In genomic region chr20:36808317-36809257, GRCh38 we compare ENCODE assay signal across 8 cellular contexts. TPM values are rescaled to one million over a fixed set of nuclear protein-coding genes. Genes with fewer than 3 reads are reported as not detected.
A peak's percentile ranks its signal among the peaks of the same experiment; 100 is the strongest.
DNase-seq lines count a peak whose midpoint lies in the region; ATAC-seq, FAIRE-seq and TF ChIP-seq lines count a peak whose summit lies in the region.

No MANE protein-coding gene starts in this region.

- intact Hi-C loops in aorta (cut with DNase I), result no loop called here

- no peaks in the 10 kb centered on the region for H3K4me1 ChIP-seq in aorta (ENCODE audit: control insufficient read depth in 1 of 2, insufficient read depth in 2 of 2, low read length in 2 of 2)

- no peaks in the 10 kb centered on the region for H3K27me3 Mint-ChIP-seq in progenitor cell of endocrine pancreas

- ATAC-seq in aorta (ENCODE audit: low FRiP score), result peak; percentile 55

- H3K27ac ChIP-seq in aorta (ENCODE audit: low read depth in 1 of 2, low read length in 2 of 2), result no peak overlapping the region

- H3K36me3 Mint-ChIP-seq in progenitor cell of endocrine pancreas (ENCODE audit: insufficient read depth), result peaks cover 9% of the 10 kb centered on the region

- H3K4me3 ChIP-seq in fibroblast of villous mesenchyme (ENCODE audit: low read depth, low read length) (no peak overlapping the region), aorta (ENCODE audit: low read length in 2 of 2) (no peak overlapping the region)

- no peaks in the 10 kb centered on the region for H3K27me3 ChIP-seq in aorta (ENCODE audit: control insufficient read depth in 1 of 2, insufficient read depth in 2 of 2, low read length in 1 of 2)

- no peak overlapping the region for H3K27ac Mint-ChIP-seq in progenitor cell of endocrine pancreas

- TF ChIP-seq CTCF in fibroblast of villous mesenchyme (IDR thresholded peaks at IDR 0.05; ENCODE audit: insufficient read depth, low read depth, low read length), result peak; percentile 75
- peak; percentile 63 for TF ChIP-seq CTCF in progenitor cell of endocrine pancreas (IDR thresholded peaks at IDR 0.05; ENCODE audit: unreplicated experiment)

- no peaks in the 10 kb centered on the region for H3K9me3 Mint-ChIP-seq in progenitor cell of endocrine pancreas (ENCODE audit: low read depth)

- peaks cover 5 to 10% of the 10 kb centered on the region in 2 donors for H3K36me3 ChIP-seq in aorta (ENCODE audit: control insufficient read depth in 1 of 2, insufficient read depth in 2 of 2, low read length in 1 of 2)

- H3K9me3 ChIP-seq in aorta (ENCODE audit: control insufficient read depth, low read length), result no peaks in the 10 kb centered on the region

- no peak overlapping the region for H3K4me3 Mint-ChIP-seq in progenitor cell of endocrine pancreas (ENCODE audit: low read depth)

- peak; percentile 90 for FAIRE-seq in RCC 7860 (lab: Jason Lieb, UNC)

- no peaks in the 10 kb centered on the region for H3K4me1 Mint-ChIP-seq in progenitor cell of endocrine pancreas (ENCODE audit: low read depth)

- DNase-seq in NCI-H82 (lab: John Stamatoyannopoulos, UW) (peak; percentile 75), NCI-H82 treated with DMSO at 0.1 percent for 48 hours (lab: John Stamatoyannopoulos, UW; ENCODE audit: unreplicated experiment) (no peak), RCC 7860 (ENCODE audit: low spot score) (peak; percentile 98), activated T-helper 1 cell treated with Interleukin-2 at 50 U/mL for 16 hours (ENCODE audit: low read depth) (peak; percentile 47), fibroblast of villous mesenchyme (ENCODE audit: low read depth) (peak; percentile 85), progenitor cell of endocrine pancreas (ENCODE audit: low spot score, unreplicated experiment) (no peak), aorta (peak; percentile 81 to 91), NCI-H2107 (lab: John Stamatoyannopoulos, UW) (no peak)

- 78 to 79% methylated on average over 19 of the region's 19 CpGs for WGBS in aorta, 2 donors

RNA-seq across cellular contexts. Expression of gene DSN1, which starts 35.0 kb away (rescaled TPM):
- 13.9 and 16.8 TPM in 2 replicates for total RNA-seq in fibroblast of villous mesenchyme
- total RNA-seq in progenitor cell of endocrine pancreas, result 15.1 and 17.5 TPM in 2 replicates
- total RNA-seq in aorta, result 1 to 10 TPM; 7.1 to 7.7 TPM
- polyA plus RNA-seq in aorta, result 10 to 100 TPM in 1 of 2 donors, 1 to 10 TPM in 1; 7.1 to 10.6 TPM

Comparison
In these comparisons a context has a peak if more than half of its experiments do, and no peak if none do; other contexts are left out.
1. DNase-seq: peak in NCI-H82 (single experiment), RCC 7860 (single experiment), activated T-helper 1 cell treated with Interleukin-2 at 50 U/mL for 16 hours (single experiment), fibroblast of villous mesenchyme (single experiment) and aorta (2 of 2); none in NCI-H82 treated with DMSO at 0.1 percent for 48 hours (single experiment), progenitor cell of endocrine pancreas (single experiment) and NCI-H2107 (single experiment).